Comparison of ENCODE assay signal across 12 cellular contexts in genomic region chr3:141240290-141241247, GRCh38. TPM values are rescaled to one million over a fixed set of nuclear protein-coding genes. Genes with fewer than 3 reads are reported as not detected.
A peak's percentile ranks its signal among the peaks of the same experiment; 100 is the strongest.
DNase-seq lines count a peak whose midpoint lies in the region; ATAC-seq and TF ChIP-seq lines count a peak whose summit lies in the region.
"Had no signal": no experiment of that assay in that cellular context is flagged by ENCODE, and none has a peak within 500 bp of the region (broad histone marks: within the 10 kb centered on the region; RNA-seq: fewer than 3 reads in every experiment).

No MANE protein-coding gene starts in this region.

- H3K36me3 ChIP-seq in tibial nerve: peaks cover 0 to 16% (median 0%) of the 10 kb centered on the region in 3 donors

- no peaks in the 10 kb centered on the region for H3K27me3 Mint-ChIP-seq in neural crest cell (ENCODE audit: low read depth)
- H3K27me3 Mint-ChIP-seq: dendritic cell treated with granulocyte-macrophage colony-stimulating factor and Interleukin-4, amounts not matched to agents 40 ng/mL and 50 ng/mL, for 4 days had no signal

- no peak overlapping the region for H3K4me3 ChIP-seq in Jurkat, Clone E6-1 (ENCODE audit: low read length)
- no peak overlapping the region for H3K4me3 ChIP-seq in astrocyte of the spinal cord (ENCODE audit: low read depth, low read length)
- H3K4me3 ChIP-seq in tibial nerve: no peak overlapping the region

- no peak for TF ChIP-seq POLR2A in tibial nerve (IDR thresholded peaks at IDR 0.05)

- peaks cover 22% of the 10 kb centered on the region for H3K4me1 Mint-ChIP-seq in neural crest cell

- H3K4me3 Mint-ChIP-seq in neural crest cell: no peak overlapping the region
- H3K4me3 Mint-ChIP-seq: dendritic cell treated with granulocyte-macrophage colony-stimulating factor and Interleukin-4, amounts not matched to agents 40 ng/mL and 50 ng/mL, for 4 days had no signal

- peaks cover 0 to 24% (median 0%) of the 10 kb centered on the region in 4 donors for H3K4me1 ChIP-seq in tibial nerve

- H3K9me3 Mint-ChIP-seq in neural crest cell: no peaks in the 10 kb centered on the region
- H3K9me3 Mint-ChIP-seq: dendritic cell treated with granulocyte-macrophage colony-stimulating factor and Interleukin-4, amounts not matched to agents 40 ng/mL and 50 ng/mL, for 4 days had no signal

- no peak for TF ChIP-seq CTCF in astrocyte of the spinal cord (IDR thresholded peaks at IDR 0.05; ENCODE audit: low read depth, low read length)
- no peak for TF ChIP-seq CTCF in neural crest cell (conservative IDR thresholded peaks at IDR 0.05)
- no peak for TF ChIP-seq CTCF in tibial nerve (IDR thresholded peaks at IDR 0.05)

- H3K27me3 ChIP-seq in tibial nerve: no peaks in the 10 kb centered on the region

- peak overlapping the region; percentile 50 for H3K27ac Mint-ChIP-seq in neural crest cell (ENCODE audit: unreplicated experiment)
- H3K27ac Mint-ChIP-seq: dendritic cell treated with granulocyte-macrophage colony-stimulating factor and Interleukin-4, amounts not matched to agents 40 ng/mL and 50 ng/mL, for 4 days had no signal

- WGBS in tibial nerve, 2 donors: 26% methylated on average over 2 of the region's 2 CpGs

- peaks cover 6% of the 10 kb centered on the region for H3K36me3 Mint-ChIP-seq in neural crest cell (ENCODE audit: low read depth)

- no peak overlapping the region for H3K27ac ChIP-seq in tibial nerve

- no peaks in the 10 kb centered on the region for H3K9me3 ChIP-seq in tibial nerve

- in situ Hi-C loops in astrocyte of the spinal cord (cut with HindIII; ENCODE audit: low sequenced_read_pairs): no loop called here

- no peak for ATAC-seq in GM19397 (IDR thresholded peaks at IDR 0.05; ENCODE audit: unreplicated experiment)
- no peak for ATAC-seq in HG03342 (IDR thresholded peaks at IDR 0.05; ENCODE audit: unreplicated experiment)
- no peak for ATAC-seq in HG02884 (IDR thresholded peaks at IDR 0.05; ENCODE audit: unreplicated experiment)
- ATAC-seq: PC-3 had no signal

- no peak for TF ChIP-seq EP300 in tibial nerve (IDR thresholded peaks at IDR 0.05)

- DNase-seq in COR-L47 (lab: John Stamatoyannopoulos, UW): peak; percentile 62
- DNase-seq in Jurkat, Clone E6-1 (ENCODE audit: low read depth, low spot score): peak; percentile 60
- DNase-seq in astrocyte of the spinal cord (ENCODE audit: low read depth, low spot score): peak; percentile 68
- DNase-seq in neural crest cell (ENCODE audit: low read depth, low spot score): no peak
- DNase-seq in tibial nerve (ENCODE audit: low spot score in 2 of 2): no peak
- DNase-seq: activated CD4-positive, CD25-positive, alpha-beta regulatory T cell; PC-3; stimulated activated CD4-positive, alpha-beta T cell treated with anti-CD3 and anti-CD28 coated beads, Interleukin-15, amount 100 ng/mL, for 24 hours had no signal

RNA-seq across cellular contexts. Expression of gene PXYLP1, which starts 8.9 kb away (rescaled TPM):
- polyA plus RNA-seq in Jurkat, Clone E6-1 (2012; ENCODE audit: insufficient read depth, insufficient read length): 22.2 TPM
- total RNA-seq in neural crest cell (30.9 and 33.5 TPM in 2 replicates), tibial nerve (10 to 100 TPM in 3 of 4 donors, 1 to 10 TPM in 1; 9.9 to 11.7 (median 10.0) TPM)

Comparison
In these comparisons a context has a peak if more than half of its experiments do, and no peak if none do; other contexts are left out.
1. DNase-seq: peak in COR-L47 (single experiment), Jurkat, Clone E6-1 (single experiment) and astrocyte of the spinal cord (single experiment); none in neural crest cell (single experiment) and tibial nerve (0 of 2).